In genomic region chr12:1445807-1446206, GRCh38 we compare ENCODE assay signal across 1 cellular context.
TF ChIP-seq lines count a peak whose summit lies in the region.

No MANE protein-coding gene starts in this region.

TF ChIP-seq in HepG2, 621 proteins besides CTCF, POLR2A, EP300 and RAD21 (continued from another document):
- TF ChIP-seq TFDP2 (CRISPR knock-in tag; IDR thresholded peaks at IDR 0.05): no peak
- no peak for TF ChIP-seq SETDB1 (CRISPR knock-in tag; IDR thresholded peaks at IDR 0.05; ENCODE audit: borderline replicate concordance)
- no peak for TF ChIP-seq ZFYVE20 (CRISPR knock-in tag; IDR thresholded peaks at IDR 0.05; ENCODE audit: borderline replicate concordance, low read depth)
- TF ChIP-seq JDP2 (CRISPR knock-in tag; IDR thresholded peaks at IDR 0.05; ENCODE audit: borderline replicate concordance): no peak
- no peak for TF ChIP-seq U2AF2 (IDR thresholded peaks at IDR 0.05; ENCODE audit: low read depth, low read length)
- TF ChIP-seq PREB (CRISPR knock-in tag; IDR thresholded peaks at IDR 0.05): no peak
- TF ChIP-seq USF2 (IDR thresholded peaks at IDR 0.05; ENCODE audit: low read depth, low read length): no peak
- no peak for TF ChIP-seq USF2 (CRISPR knock-in tag; IDR thresholded peaks at IDR 0.05; ENCODE audit: borderline replicate concordance)
TF ChIP-seq in HepG2: peak in this region for 0.
